ENCODE assay signal across 9 cellular contexts in genomic region chr17:1390422-1391367, GRCh38. TPM values are rescaled to one million over a fixed set of nuclear protein-coding genes. Genes with fewer than 3 reads are reported as not detected.
A peak's percentile ranks its signal among the peaks of the same experiment; 100 is the strongest.
DNase-seq lines count a peak whose midpoint lies in the region; ATAC-seq and TF ChIP-seq lines count a peak whose summit lies in the region.
"Had no signal": no experiment of that assay in that cellular context is flagged by ENCODE, and none has a peak within 500 bp of the region (broad histone marks: within the 10 kb centered on the region; RNA-seq: fewer than 3 reads in every experiment).

No MANE protein-coding gene starts in this region.

- BruUV-seq in Panc1 (replicated peaks; lab: Mats Ljungman, UMichigan), result no TSS peak

- H3K36me3 ChIP-seq in Panc1 (ENCODE audit: control insufficient read depth, insufficient read depth, low read length) (no peaks in the 10 kb centered on the region), rectal smooth muscle tissue (ENCODE audit: control insufficient read depth, insufficient read depth, low read length) (no peaks in the 10 kb centered on the region)

- ATAC-seq in Panc1 (no peak), HG02759 (IDR thresholded peaks at IDR 0.05; ENCODE audit: unreplicated experiment) (no peak), GM21447 (IDR thresholded peaks at IDR 0.05; ENCODE audit: unreplicated experiment) (no peak)

- CTCF ChIA-PET in Panc1 (lab: Charles Lee), result interaction anchor here (0.5 to 1.3 kb wide), 3 partner anchors 19 to 880 kb away, joined by 4 to 6 read pairs (median 4); no protein-coding TSS in a partner anchor

- H3K27me3 ChIP-seq in Panc1 (ENCODE audit: control insufficient read depth, insufficient read depth, low read length) (no peaks in the 10 kb centered on the region), rectal smooth muscle tissue (ENCODE audit: control insufficient read depth, insufficient read depth, low read length) (no peaks in the 10 kb centered on the region)
- H3K27me3 ChIP-seq: MG63 had no signal

- H3K27ac ChIP-seq in Panc1 (ENCODE audit: low read length) (peak overlapping the region; percentile 7; the same call in 1 of the 2 replicates), rectal smooth muscle tissue (ENCODE audit: low read depth, low read length) (peak overlapping the region; percentile 27)

- no peaks in the 10 kb centered on the region for H3K9me3 ChIP-seq in Panc1 (ENCODE audit: control insufficient read depth, insufficient read depth, low read depth, low read length)
- H3K9me3 ChIP-seq: MG63 had no signal

- intact Hi-C loops in Panc1 (cut with micrococcal nuclease; ENCODE audit: unreplicated experiment), result no loop called here

- no peak for TF ChIP-seq CTCF in Panc1 (IDR thresholded peaks at IDR 0.05)

- H3K4me1 ChIP-seq in Panc1 (ENCODE audit: control insufficient read depth, insufficient read depth, low read length), result peaks cover 52% of the 10 kb centered on the region
- peaks cover 21% of the 10 kb centered on the region for H3K4me1 ChIP-seq in rectal smooth muscle tissue (ENCODE audit: control insufficient read depth, insufficient read depth, low read length)

- H3K9ac ChIP-seq in rectal smooth muscle tissue (ENCODE audit: low read length), result no peak overlapping the region

- DNase-seq in GF-D8 (lab: John Stamatoyannopoulos, UW), result peak; percentile 40
- no peak for DNase-seq in Panc1 (ENCODE audit: low read depth, low spot score)
- DNase-seq in fibroblast of peridontal ligament (ENCODE audit: extremely low read depth), result peak; percentile 51
- DNase-seq in NCI-H1436 treated with DMSO at 0.1 percent for 48 hours (lab: John Stamatoyannopoulos, UW), result no peak
- DNase-seq in RKO (ENCODE audit: low spot score), result no peak
- DNase-seq: MG63 had no signal

- in situ Hi-C loops in Panc1 (cut with HindIII; ENCODE audit: low pct_unique_long_range_greater_than_20kb, low sequenced_read_pairs), result no loop called here

- H3K4me3 ChIP-seq in Panc1 (ENCODE audit: low read depth in 2 of 2, low read length in 2 of 2), result no peak overlapping the region
- peak overlapping the region; percentile 26 for H3K4me3 ChIP-seq in rectal smooth muscle tissue (ENCODE audit: low read length)
- H3K4me3 ChIP-seq: MG63 had no signal

- POLR2A ChIA-PET in Panc1 (lab: Charles Lee), result interaction anchor here (0.9 kb wide), 1 partner anchor 29 kb away, joined by 3 read pairs; no protein-coding TSS in a partner anchor

RNA-seq across cellular contexts. Expression of gene YWHAE, which starts 9.3 kb away (rescaled TPM):
- total RNA-seq in Panc1 (2021; ENCODE audit: unreplicated experiment), result 537 TPM
- polyA plus RNA-seq in Panc1 (2012; ENCODE audit: insufficient read length), result 662 TPM

Comparison
In these comparisons a context has a peak if more than half of its experiments do, and no peak if none do; other contexts are left out.
1. DNase-seq: peak in GF-D8 (single experiment) and fibroblast of peridontal ligament (single experiment); none in Panc1 (single experiment), NCI-H1436 treated with DMSO at 0.1 percent for 48 hours (single experiment) and RKO (single experiment).